In the genomic region with DNA sequence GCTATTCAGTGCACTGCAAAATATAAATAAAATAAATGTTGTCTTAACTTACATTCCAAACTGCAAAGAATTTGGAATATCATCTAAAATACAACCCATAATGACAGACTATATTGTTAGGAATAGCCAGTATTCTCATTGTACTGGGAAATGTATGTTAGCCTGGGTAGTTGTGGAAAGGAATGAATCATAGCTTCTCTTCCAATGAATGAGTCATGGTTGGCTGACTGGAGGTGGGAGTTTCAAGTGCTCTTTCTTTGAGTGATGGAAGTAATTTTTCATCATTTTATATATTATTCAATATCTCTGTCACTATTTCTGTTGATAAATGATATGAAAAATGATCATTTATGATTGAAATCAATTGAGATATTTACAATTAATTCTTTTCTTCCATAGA, we compare ENCODE assay signal across 12 cellular contexts.
DNase-seq lines count a peak whose midpoint lies in the region; ATAC-seq and TF ChIP-seq lines count a peak whose summit lies in the region.
"Had no signal": no experiment of that assay in that cellular context is flagged by ENCODE, and none has a peak within 500 bp of the region (broad histone marks: within the 10 kb centered on the region; RNA-seq: fewer than 3 reads in every experiment).

No MANE protein-coding gene starts in this region.

- intact Hi-C loops in IMR-90 (cut with micrococcal nuclease) (no loop called here), mammary epithelial cell (cut with micrococcal nuclease) (no loop called here), ovary (cut with DNase I) (no loop called here)

- no peak overlapping the region for H3K27ac ChIP-seq in IMR-90 (ENCODE audit: insufficient read depth, low read length)
- no peak overlapping the region for H3K27ac ChIP-seq in mammary epithelial cell (ENCODE audit: insufficient read depth, low read depth, low read length)
- no peak overlapping the region for H3K27ac ChIP-seq in mesendoderm (ENCODE audit: low read depth, low read length)
- H3K27ac ChIP-seq in gastroesophageal sphincter, result no peak overlapping the region
- H3K27ac ChIP-seq in ovary, result no peak overlapping the region
- H3K27ac ChIP-seq: right lobe of liver had no signal

- H3K4me3 ChIP-seq in IMR-90 (ENCODE audit: insufficient read depth, low read depth, low read length), result no peak overlapping the region
- H3K4me3 ChIP-seq in mammary epithelial cell (replicated peaks in 1 of 3; ENCODE audit: insufficient read depth in 1 of 3, low read depth in 2 of 3, low read length in 3 of 3), result no peak overlapping the region
- no peak overlapping the region for H3K4me3 ChIP-seq in kidney epithelial cell (ENCODE audit: low read depth, low read length)
- no peak overlapping the region for H3K4me3 ChIP-seq in mesendoderm (ENCODE audit: low read length)
- no peak overlapping the region for H3K4me3 ChIP-seq in gastroesophageal sphincter
- H3K4me3 ChIP-seq in ovary, result no peak overlapping the region
- H3K4me3 ChIP-seq: right lobe of liver had no signal

- no peaks in the 10 kb centered on the region for H3K36me3 ChIP-seq in IMR-90 (ENCODE audit: control insufficient read depth, insufficient read depth, low read length)
- H3K36me3 ChIP-seq in mammary epithelial cell (ENCODE audit: insufficient read depth, low read length), result no peaks in the 10 kb centered on the region
- H3K36me3 ChIP-seq in kidney epithelial cell (ENCODE audit: control insufficient read depth, insufficient read depth, low read length), result no peaks in the 10 kb centered on the region
- no peaks in the 10 kb centered on the region for H3K36me3 ChIP-seq in mesendoderm (ENCODE audit: control insufficient read depth, insufficient read depth, low read length)
- H3K36me3 ChIP-seq in gastroesophageal sphincter, result no peaks in the 10 kb centered on the region
- H3K36me3 ChIP-seq in ovary, result no peaks in the 10 kb centered on the region
- H3K36me3 ChIP-seq: right lobe of liver had no signal

- H3K27me3 ChIP-seq in IMR-90 (ENCODE audit: control insufficient read depth, insufficient read depth, low read length) (no peaks in the 10 kb centered on the region), mammary epithelial cell (ENCODE audit: insufficient read depth, low read length) (no peaks in the 10 kb centered on the region), kidney epithelial cell (ENCODE audit: control insufficient read depth, insufficient read depth, low read length) (no peaks in the 10 kb centered on the region), mesendoderm (ENCODE audit: insufficient read depth, low read length, poor library complexity) (no peaks in the 10 kb centered on the region), gastroesophageal sphincter (no peaks in the 10 kb centered on the region), ovary (no peaks in the 10 kb centered on the region)
- H3K27me3 ChIP-seq: right lobe of liver had no signal

- in situ Hi-C loops in Caki2 (cut with HindIII; ENCODE audit: low pct_unique_long_range_greater_than_20kb, low sequenced_read_pairs), result no loop called here
- in situ Hi-C loops in IMR-90 (cut with MboI; ENCODE audit: low sequenced_read_pairs), result no loop called here
- in situ Hi-C loops in mammary epithelial cell (cut with MboI; ENCODE audit: low sequenced_read_pairs in 2 of 2), result no loop called here

- TF ChIP-seq POLR2A in IMR-90 (IDR thresholded peaks at IDR 0.05; ENCODE audit: low read depth, low read length) (no peak), gastroesophageal sphincter (IDR thresholded peaks at IDR 0.05) (no peak), ovary (IDR thresholded peaks at IDR 0.05) (no peak)

- H2BK120ac ChIP-seq in IMR-90 (ENCODE audit: low read depth, low read length) (no peak overlapping the region), mesendoderm (ENCODE audit: low read depth, low read length) (no peak overlapping the region)

- TF ChIP-seq RAD21 in IMR-90 (IDR thresholded peaks at IDR 0.05; ENCODE audit: low read length), result no peak

- H3K79me2 ChIP-seq in mammary epithelial cell (ENCODE audit: insufficient read depth, low read length) (no peaks in the 10 kb centered on the region), mesendoderm (ENCODE audit: control insufficient read depth, insufficient read depth, low read length) (no peaks in the 10 kb centered on the region)

- ATAC-seq in IMR-90 (ENCODE audit: low read depth) (no peak), gastroesophageal sphincter (no peak), GM19455 (IDR thresholded peaks at IDR 0.05; ENCODE audit: unreplicated experiment) (no peak)
- ATAC-seq: activated CD8-positive, alpha-beta T cell treated with anti-CD3 and anti-CD28 coated beads for 36 hours; right lobe of liver had no signal

- H3K4me1 ChIP-seq in IMR-90 (ENCODE audit: control insufficient read depth, insufficient read depth, low read length), result no peaks in the 10 kb centered on the region
- H3K4me1 ChIP-seq in mammary epithelial cell (ENCODE audit: insufficient read depth, low read length), result no peaks in the 10 kb centered on the region
- H3K4me1 ChIP-seq in mesendoderm (ENCODE audit: control insufficient read depth, low read depth, low read length), result no peaks in the 10 kb centered on the region
- no peaks in the 10 kb centered on the region for H3K4me1 ChIP-seq in gastroesophageal sphincter
- no peaks in the 10 kb centered on the region for H3K4me1 ChIP-seq in ovary (ENCODE audit: insufficient read depth)
- H3K4me1 ChIP-seq: right lobe of liver had no signal

- H2BK5ac ChIP-seq in IMR-90 (ENCODE audit: low read depth, low read length, poor library complexity, severe bottlenecking), result no peak overlapping the region
- no peak overlapping the region for H2BK5ac ChIP-seq in mesendoderm (ENCODE audit: low read length)

- H3K79me1 ChIP-seq in IMR-90 (ENCODE audit: low read depth in 1 of 2, low read length in 2 of 2) (no peaks in the 10 kb centered on the region), mesendoderm (ENCODE audit: low read length) (no peaks in the 10 kb centered on the region)

- no peak for TF ChIP-seq CTCF in IMR-90 (conservative IDR thresholded peaks at IDR 0.05; ENCODE audit: low read depth, low read length)
- no peak for TF ChIP-seq CTCF in mammary epithelial cell (conservative IDR thresholded peaks at IDR 0.05 in 1 of 2, IDR thresholded peaks at IDR 0.05 in 1 of 2; ENCODE audit: extremely low read depth in 1 of 2, insufficient read depth in 1 of 2, low read depth in 1 of 2, low read length in 2 of 2)
- no peak for TF ChIP-seq CTCF in kidney epithelial cell (IDR thresholded peaks at IDR 0.05; ENCODE audit: insufficient read depth, low read length, poor library complexity, severe bottlenecking)
- no peak for TF ChIP-seq CTCF in gastroesophageal sphincter (IDR thresholded peaks at IDR 0.05)
- TF ChIP-seq CTCF in ovary (IDR thresholded peaks at IDR 0.05), result no peak

- no peak for TF ChIP-seq EP300 in gastroesophageal sphincter (IDR thresholded peaks at IDR 0.05)
- no peak for TF ChIP-seq EP300 in ovary (IDR thresholded peaks at IDR 0.05)

- peak; percentile 2 for DNase-seq in Caki2 (ENCODE audit: low read depth)
- DNase-seq in IMR-90, result peak; percentile 16
- peak; percentile 31 for DNase-seq in mammary epithelial cell
- DNase-seq in kidney epithelial cell (ENCODE audit: low read depth), result peak; percentile 34
- DNase-seq in mesendoderm, result no peak
- DNase-seq in ovary, result no peak
- DNase-seq: activated CD8-positive, alpha-beta T cell treated with anti-CD3 and anti-CD28 coated beads for 36 hours; hippocampal formation; NCI-H2107; right lobe of liver had no signal

- no peak overlapping the region for H3K14ac ChIP-seq in IMR-90 (replicated peaks; ENCODE audit: low read depth, low read length)

- H2AK9ac ChIP-seq in IMR-90 (replicated peaks; ENCODE audit: low read depth, low read length, poor library complexity), result no peak overlapping the region

- no peak overlapping the region for H3K9ac ChIP-seq in IMR-90 (ENCODE audit: low read depth, low read length)
- no peak overlapping the region for H3K9ac ChIP-seq in mammary epithelial cell (ENCODE audit: insufficient read depth, low read length)
- H3K9ac ChIP-seq in mesendoderm (ENCODE audit: low read length), result no peak overlapping the region

- no peak overlapping the region for H4K91ac ChIP-seq in IMR-90 (ENCODE audit: insufficient read depth, low read depth, low read length)

- H2BK20ac ChIP-seq in IMR-90 (ENCODE audit: low read depth, low read length), result no peak overlapping the region

- H2AFZ ChIP-seq in IMR-90 (replicated peaks; ENCODE audit: low read length, poor library complexity) (no peak overlapping the region), mammary epithelial cell (ENCODE audit: low read depth, low read length) (no peak overlapping the region)

- H4K5ac ChIP-seq in IMR-90 (ENCODE audit: low read depth, low read length), result no peak overlapping the region
- no peak overlapping the region for H4K5ac ChIP-seq in mesendoderm (ENCODE audit: low read length)

- POLR2A ChIA-PET in IMR-90 (lab: Charles Lee; ENCODE audit: unreplicated experiment), result no interaction called here

- H4K20me1 ChIP-seq in IMR-90 (ENCODE audit: insufficient read depth, low read length), result no peaks in the 10 kb centered on the region
- H4K20me1 ChIP-seq in mammary epithelial cell (ENCODE audit: insufficient read depth, low read length), result no peaks in the 10 kb centered on the region

- H3K9me3 ChIP-seq in IMR-90 (ENCODE audit: control insufficient read depth, insufficient read depth, low read length) (no peaks in the 10 kb centered on the region), mammary epithelial cell (replicated peaks; ENCODE audit: insufficient read depth, low read length) (no peaks in the 10 kb centered on the region), gastroesophageal sphincter (peaks cover 0 to 7% (median 0%) of the 10 kb centered on the region in 3 donors), ovary (no peaks in the 10 kb centered on the region)
- H3K9me3 ChIP-seq: right lobe of liver had no signal

- H3K18ac ChIP-seq in IMR-90 (ENCODE audit: low read depth, low read length) (no peak overlapping the region), mesendoderm (ENCODE audit: low read length) (no peak overlapping the region)

- no peak overlapping the region for H2BK15ac ChIP-seq in IMR-90 (ENCODE audit: low read depth, low read length)
- H2BK15ac ChIP-seq in mesendoderm (replicated peaks; ENCODE audit: low read depth), result no peak overlapping the region

- dilution Hi-C loops in IMR-90 (cut with HindIII; ENCODE audit: low sequenced_read_pairs, unreplicated experiment) (no loop called here), mammary epithelial cell (cut with HindIII; ENCODE audit: low sequenced_read_pairs) (no loop called here)

- no TSS peak for BruUV-seq in IMR-90 (replicated peaks; lab: Mats Ljungman, UMichigan)
- BruUV-seq in mammary epithelial cell (replicated peaks; lab: Mats Ljungman, UMichigan), result no TSS peak

- no peak overlapping the region for H3K56ac ChIP-seq in IMR-90 (ENCODE audit: extremely low read depth, insufficient read depth, low read length)
- H3K56ac ChIP-seq in mesendoderm (ENCODE audit: low read length), result no peak overlapping the region

- H3K4ac ChIP-seq in IMR-90 (ENCODE audit: low read depth, low read length) (no peak overlapping the region), mesendoderm (ENCODE audit: low read depth, low read length) (no peak overlapping the region)

- no peak overlapping the region for H4K8ac ChIP-seq in IMR-90 (ENCODE audit: low read depth in 2 of 2, low read length in 2 of 2)
- H4K8ac ChIP-seq in mesendoderm (ENCODE audit: low read depth, low read length), result no peak overlapping the region

- no peaks in the 10 kb centered on the region for H3K9me1 ChIP-seq in IMR-90 (ENCODE audit: insufficient read depth, low read length)

- H2AK5ac ChIP-seq in IMR-90 (ENCODE audit: low read depth, low read length), result no peak overlapping the region
- no peak overlapping the region for H2AK5ac ChIP-seq in mesendoderm (ENCODE audit: low read length)

- no peak overlapping the region for H3K23ac ChIP-seq in IMR-90 (ENCODE audit: low read depth, low read length)
- H3K23ac ChIP-seq in mesendoderm (ENCODE audit: low read length), result no peak overlapping the region

- CTCF ChIA-PET in IMR-90 (lab: Yijun Ruan, JAX), result no interaction called here
- CTCF ChIA-PET in mammary epithelial cell (lab: Charles Lee; ENCODE audit: low non-redundant PET), result no interaction called here

- no peak overlapping the region for H3K4me2 ChIP-seq in IMR-90 (ENCODE audit: low read depth, low read length)
- no peak overlapping the region for H3K4me2 ChIP-seq in mammary epithelial cell (ENCODE audit: insufficient read depth, low read depth, low read length)
- H3K4me2 ChIP-seq in mesendoderm (ENCODE audit: low read length), result no peak overlapping the region

Comparison
In these comparisons a context has a peak if more than half of its experiments do, and no peak if none do; other contexts are left out.
1. DNase-seq: peak in Caki2 (single experiment), IMR-90 (single experiment), mammary epithelial cell (single experiment) and kidney epithelial cell (single experiment); none in mesendoderm (single experiment) and ovary (0 of 5).